1 cellular context compared by ENCODE assay signal in the genomic region with DNA sequence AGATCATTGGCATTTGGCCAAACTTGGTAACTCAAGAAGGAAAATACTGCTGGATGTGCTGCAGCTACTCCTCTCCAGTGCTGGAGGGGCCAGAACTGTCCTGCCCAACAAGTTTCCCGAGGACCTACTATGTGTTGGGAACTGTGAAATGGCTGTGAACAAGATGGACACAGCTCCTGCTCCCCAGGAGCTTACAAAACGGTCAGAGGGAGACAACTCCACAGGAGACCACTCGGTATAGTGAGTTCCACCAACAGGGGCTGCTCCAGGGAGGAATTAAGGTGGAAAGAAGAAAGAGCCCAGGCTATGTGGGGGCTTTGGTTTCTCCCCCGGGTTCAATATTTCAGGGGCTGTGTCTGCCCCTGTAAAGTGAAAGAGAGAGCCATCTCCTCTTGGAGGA.
TF ChIP-seq lines count a peak whose summit lies in the region.

No MANE protein-coding gene starts in this region.

TF ChIP-seq in GM23338, 12 proteins besides CTCF, POLR2A, EP300 and RAD21 (continued from another document):
- no peak for TF ChIP-seq EZH2phosphoT487 (IDR thresholded peaks at IDR 0.05; ENCODE audit: unreplicated experiment)
- no peak for TF ChIP-seq POLR2AphosphoS5 (IDR thresholded peaks at IDR 0.05; ENCODE audit: low read depth)
- TF ChIP-seq STAT1 (IDR thresholded peaks at IDR 0.05; ENCODE audit: unreplicated experiment) = no peak
- TF ChIP-seq ZNF114 (CRISPR knock-in tag; IDR thresholded peaks at IDR 0.05) = no peak
- TF ChIP-seq EZH2 (IDR thresholded peaks at IDR 0.05; ENCODE audit: low read depth, unreplicated experiment) = no peak
- TF ChIP-seq CREB1 (CRISPR knock-in tag; IDR thresholded peaks at IDR 0.05; ENCODE audit: low read depth) = no peak
- no peak for TF ChIP-seq ZNF331 (CRISPR knock-in tag; IDR thresholded peaks at IDR 0.05; ENCODE audit: low read depth)
- TF ChIP-seq, protein P1, sequence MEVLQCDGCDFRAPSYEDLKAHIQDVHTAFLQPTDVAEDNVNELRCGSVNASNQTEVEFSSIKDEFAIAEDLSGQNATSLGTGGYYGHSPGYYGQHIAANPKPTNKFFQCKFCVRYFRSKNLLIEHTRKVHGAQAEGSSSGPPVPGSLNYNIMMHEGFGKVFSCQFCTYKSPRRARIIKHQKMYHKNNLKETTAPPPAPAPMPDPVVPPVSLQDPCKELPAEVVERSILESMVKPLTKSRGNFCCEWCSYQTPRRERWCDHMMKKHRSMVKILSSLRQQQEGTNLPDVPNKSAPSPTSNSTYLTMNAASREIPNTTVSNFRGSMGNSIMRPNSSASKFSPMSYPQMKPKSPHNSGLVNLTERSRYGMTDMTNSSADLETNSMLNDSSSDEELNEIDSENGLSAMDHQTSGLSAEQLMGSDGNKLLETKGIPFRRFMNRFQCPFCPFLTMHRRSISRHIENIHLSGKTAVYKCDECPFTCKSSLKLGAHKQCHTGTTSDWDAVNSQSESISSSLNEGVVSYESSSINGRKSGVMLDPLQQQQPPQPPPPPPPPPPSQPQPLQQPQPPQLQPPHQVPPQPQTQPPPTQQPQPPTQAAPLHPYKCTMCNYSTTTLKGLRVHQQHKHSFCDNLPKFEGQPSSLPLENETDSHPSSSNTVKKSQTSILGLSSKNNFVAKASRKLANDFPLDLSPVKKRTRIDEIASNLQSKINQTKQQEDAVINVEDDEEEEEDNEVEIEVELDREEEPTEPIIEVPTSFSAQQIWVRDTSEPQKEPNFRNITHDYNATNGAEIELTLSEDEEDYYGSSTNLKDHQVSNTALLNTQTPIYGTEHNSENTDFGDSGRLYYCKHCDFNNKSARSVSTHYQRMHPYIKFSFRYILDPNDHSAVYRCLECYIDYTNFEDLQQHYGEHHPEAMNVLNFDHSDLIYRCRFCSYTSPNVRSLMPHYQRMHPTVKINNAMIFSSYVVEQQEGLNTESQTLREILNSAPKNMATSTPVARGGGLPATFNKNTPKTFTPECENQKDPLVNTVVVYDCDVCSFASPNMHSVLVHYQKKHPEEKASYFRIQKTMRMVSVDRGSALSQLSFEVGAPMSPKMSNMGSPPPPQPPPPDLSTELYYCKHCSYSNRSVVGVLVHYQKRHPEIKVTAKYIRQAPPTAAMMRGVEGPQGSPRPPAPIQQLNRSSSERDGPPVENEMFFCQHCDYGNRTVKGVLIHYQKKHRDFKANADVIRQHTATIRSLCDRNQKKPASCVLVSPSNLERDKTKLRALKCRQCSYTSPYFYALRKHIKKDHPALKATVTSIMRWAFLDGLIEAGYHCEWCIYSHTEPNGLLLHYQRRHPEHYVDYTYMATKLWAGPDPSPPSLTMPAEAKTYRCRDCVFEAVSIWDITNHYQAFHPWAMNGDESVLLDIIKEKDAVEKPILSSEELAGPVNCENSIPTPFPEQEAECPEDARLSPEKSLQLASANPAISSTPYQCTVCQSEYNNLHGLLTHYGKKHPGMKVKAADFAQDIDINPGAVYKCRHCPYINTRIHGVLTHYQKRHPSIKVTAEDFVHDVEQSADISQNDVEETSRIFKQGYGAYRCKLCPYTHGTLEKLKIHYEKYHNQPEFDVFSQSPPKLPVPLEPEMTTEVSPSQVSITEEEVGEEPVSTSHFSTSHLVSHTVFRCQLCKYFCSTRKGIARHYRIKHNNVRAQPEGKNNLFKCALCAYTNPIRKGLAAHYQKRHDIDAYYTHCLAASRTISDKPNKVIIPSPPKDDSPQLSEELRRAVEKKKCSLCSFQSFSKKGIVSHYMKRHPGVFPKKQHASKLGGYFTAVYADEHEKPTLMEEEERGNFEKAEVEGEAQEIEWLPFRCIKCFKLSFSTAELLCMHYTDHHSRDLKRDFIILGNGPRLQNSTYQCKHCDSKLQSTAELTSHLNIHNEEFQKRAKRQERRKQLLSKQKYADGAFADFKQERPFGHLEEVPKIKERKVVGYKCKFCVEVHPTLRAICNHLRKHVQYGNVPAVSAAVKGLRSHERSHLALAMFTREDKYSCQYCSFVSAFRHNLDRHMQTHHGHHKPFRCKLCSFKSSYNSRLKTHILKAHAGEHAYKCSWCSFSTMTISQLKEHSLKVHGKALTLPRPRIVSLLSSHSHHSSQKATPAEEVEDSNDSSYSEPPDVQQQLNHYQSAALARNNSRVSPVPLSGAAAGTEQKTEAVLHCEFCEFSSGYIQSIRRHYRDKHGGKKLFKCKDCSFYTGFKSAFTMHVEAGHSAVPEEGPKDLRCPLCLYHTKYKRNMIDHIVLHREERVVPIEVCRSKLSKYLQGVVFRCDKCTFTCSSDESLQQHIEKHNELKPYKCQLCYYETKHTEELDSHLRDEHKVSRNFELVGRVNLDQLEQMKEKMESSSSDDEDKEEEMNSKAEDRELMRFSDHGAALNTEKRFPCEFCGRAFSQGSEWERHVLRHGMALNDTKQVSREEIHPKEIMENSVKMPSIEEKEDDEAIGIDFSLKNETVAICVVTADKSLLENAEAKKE (CRISPR knock-in tag; IDR thresholded peaks at IDR 0.05) = no peak
